In the genomic region with DNA sequence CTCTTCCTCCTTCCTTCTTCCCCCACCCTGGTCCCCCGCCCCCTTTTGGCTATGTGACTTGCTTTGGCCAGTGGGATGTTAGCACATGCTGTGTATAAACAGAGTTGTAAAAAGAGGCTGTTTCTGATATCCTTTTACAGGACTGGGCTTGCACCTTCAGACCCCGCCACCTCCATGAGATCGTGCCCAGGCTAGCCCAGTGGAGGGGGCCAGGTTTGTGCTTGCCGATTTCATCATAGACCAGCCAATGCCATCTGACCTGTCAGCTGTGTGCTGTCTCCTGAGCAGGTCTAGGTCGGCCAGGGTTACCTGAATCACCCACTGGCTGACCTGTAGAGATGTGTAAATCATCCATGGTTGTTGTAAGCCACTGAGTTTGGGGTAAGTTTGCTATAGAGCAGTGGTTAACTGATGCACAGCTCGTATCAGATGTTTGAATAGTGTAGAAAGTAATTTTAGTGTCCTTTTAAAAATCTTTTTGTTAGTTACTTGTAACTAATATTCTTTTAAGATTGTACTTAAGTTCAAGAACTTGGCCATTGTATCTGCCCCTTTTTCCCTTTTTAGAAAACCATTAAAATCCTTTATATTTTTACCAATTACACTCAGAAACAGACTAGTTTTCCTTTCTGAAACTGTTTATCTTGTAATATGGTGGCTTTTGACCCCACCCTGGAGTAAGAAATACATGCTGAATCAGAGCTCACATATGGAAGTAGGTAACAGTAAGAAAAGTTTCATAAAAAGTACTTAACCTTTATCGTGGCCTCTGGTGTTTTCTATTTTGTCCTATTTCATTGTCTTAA, we compare ENCODE assay signal across 19 cellular contexts.
DNase-seq lines count a peak whose midpoint lies in the region; ATAC-seq, FAIRE-seq and TF ChIP-seq lines count a peak whose summit lies in the region.
"Had no signal": no experiment of that assay in that cellular context is flagged by ENCODE, and none has a peak within 500 bp of the region (broad histone marks: within the 10 kb centered on the region; RNA-seq: fewer than 3 reads in every experiment).

No MANE protein-coding gene starts in this region.

- peak; percentile 73 for FAIRE-seq in keratinocyte (lab: Jason Lieb, UNC)
- FAIRE-seq: frontal cortex, urothelium cell line had no signal

- CTCF ChIA-PET in MCF 10A (lab: Yijun Ruan, JAX) = interaction anchor here (0.5 to 1.8 kb wide), 4 partner anchors 12 to 674 kb away, joined by 3 to 5 read pairs (median 4); no protein-coding TSS in a partner anchor
- CTCF ChIA-PET in activated B cell treated with CpG ODN at 0.5 μM for 24 hours (lab: Charles Lee) = no interaction called here

- TF ChIP-seq CTCF in MCF 10A (IDR thresholded peaks at IDR 0.05; ENCODE audit: unreplicated experiment) (no peak), breast epithelium (IDR thresholded peaks at IDR 0.05) (no peak), activated B cell treated with CpG ODN at 0.5 μM for 24 hours (IDR thresholded peaks at IDR 0.05) (no peak), keratinocyte (optimal IDR thresholded peaks at IDR 0.05 in 1 of 3, IDR thresholded peaks at IDR 0.05 in 1 of 3, conservative IDR thresholded peaks at IDR 0.05 in 1 of 3; ENCODE audit: extremely low read depth in 1 of 3, insufficient read depth in 2 of 3, low read length in 3 of 3) (no peak), chondrocyte (IDR thresholded peaks at IDR 0.05) (no peak), Peyer's patch (IDR thresholded peaks at IDR 0.05) (no peak)

- no peaks in the 10 kb centered on the region for H3K9me1 ChIP-seq in keratinocyte (ENCODE audit: control insufficient read depth, extremely low read depth, insufficient read depth, low read length)

- POLR2A ChIA-PET in MCF 10A (lab: Yijun Ruan, JAX) = interaction anchor here (1.2 to 1.4 kb wide), 2 partner anchors 9 to 12 kb away, joined by 5 to 6 read pairs; no protein-coding TSS in a partner anchor
- POLR2A ChIA-PET in activated B cell treated with CpG ODN at 0.5 μM for 24 hours (lab: Charles Lee) = no interaction called here

- no peaks in the 10 kb centered on the region for H3K9me3 ChIP-seq in breast epithelium
- no peaks in the 10 kb centered on the region for H3K9me3 ChIP-seq in keratinocyte (ENCODE audit: control insufficient read depth, low read depth, low read length)
- H3K9me3 ChIP-seq in Peyer's patch = no peaks in the 10 kb centered on the region

- TF ChIP-seq POLR2A in breast epithelium (IDR thresholded peaks at IDR 0.05) = no peak
- no peak for TF ChIP-seq POLR2A in Peyer's patch (IDR thresholded peaks at IDR 0.05)

- dilution Hi-C loops in keratinocyte (cut with MboI; ENCODE audit: extremely low pct_ligation_motif_present, low sequenced_read_pairs) = no loop called here

- ATAC-seq in activated B cell treated with CpG ODN at 0.5 μM for 24 hours (ENCODE audit: low read depth) = no peak
- ATAC-seq in HG02885 (IDR thresholded peaks at IDR 0.05; ENCODE audit: poor library complexity, unreplicated experiment) = no peak
- ATAC-seq in HG03439 (IDR thresholded peaks at IDR 0.05; ENCODE audit: unreplicated experiment) = no peak
- ATAC-seq: CD8-positive, alpha-beta T cell had no signal

- no peaks in the 10 kb centered on the region for H3K4me1 ChIP-seq in breast epithelium
- H3K4me1 ChIP-seq in keratinocyte (ENCODE audit: control insufficient read depth, extremely low read depth, insufficient read depth, low read length) = peaks cover 22% of the 10 kb centered on the region
- H3K4me1 ChIP-seq in Peyer's patch = peaks cover 0 to 47% (median 17%) of the 10 kb centered on the region in 4 donors

- BruUV-seq in MCF 10A (replicated peaks; lab: Mats Ljungman, UMichigan) = no TSS peak

- H3K4me3 Mint-ChIP-seq in MCF 10A (ENCODE audit: unreplicated experiment) (no peak overlapping the region), activated B cell treated with CpG ODN at 0.5 μM for 24 hours (no peak overlapping the region), chondrocyte (ENCODE audit: unreplicated experiment) (no peak overlapping the region)
- H3K4me3 Mint-ChIP-seq: brain; CD8-positive, alpha-beta T cell; neural crest cell had no signal

- H2AFZ ChIP-seq in keratinocyte (ENCODE audit: control insufficient read depth, low read length) = no peak overlapping the region

- peaks cover 49% of the 10 kb centered on the region for H3K79me2 ChIP-seq in keratinocyte (ENCODE audit: control insufficient read depth, insufficient read depth, low read length)

- peak; percentile 89 for DNase-seq in MCF 10A (ENCODE audit: unreplicated experiment)
- DNase-seq in breast epithelium (ENCODE audit: low spot score in 2 of 2) = no peak
- DNase-seq in activated B cell treated with CpG ODN at 0.5 μM for 24 hours = no peak
- DNase-seq in keratinocyte (ENCODE audit: low read depth, low spot score) = peak; percentile 93
- DNase-seq in chondrocyte (ENCODE audit: low spot score) = no peak
- DNase-seq in Peyer's patch = no peak
- DNase-seq: CD8-positive, alpha-beta T cell; midbrain; NCI-H1436; NCI-H446 treated with DMSO at 0.1 percent for 48 hours; NK-92 treated with Interleukin-12 subunit alpha and Interleukin-12 subunit beta, amount 100 ng/mL, for 24 hours; spleen; stimulated activated CD4-positive, alpha-beta T cell treated with anti-CD3 and anti-CD28 coated beads, Interleukin-4, amount 100 ng/mL, for 4 hours had no signal

- peaks cover 4% of the 10 kb centered on the region for H3K36me3 Mint-ChIP-seq in MCF 10A (ENCODE audit: insufficient read depth, unreplicated experiment)
- peaks cover 27% of the 10 kb centered on the region for H3K36me3 Mint-ChIP-seq in activated B cell treated with CpG ODN at 0.5 μM for 24 hours (ENCODE audit: low read depth)
- H3K36me3 Mint-ChIP-seq in chondrocyte (ENCODE audit: low read depth) = no peaks in the 10 kb centered on the region

- H3K27me3 ChIP-seq in breast epithelium (no peaks in the 10 kb centered on the region), keratinocyte (ENCODE audit: control insufficient read depth, extremely low read depth, insufficient read depth, low read length) (no peaks in the 10 kb centered on the region), Peyer's patch (no peaks in the 10 kb centered on the region)
- H3K27me3 ChIP-seq: spleen had no signal

- no peak overlapping the region for H3K27ac Mint-ChIP-seq in MCF 10A (ENCODE audit: low read depth, unreplicated experiment)
- H3K27ac Mint-ChIP-seq in activated B cell treated with CpG ODN at 0.5 μM for 24 hours = peak overlapping the region; percentile 41
- no peak overlapping the region for H3K27ac Mint-ChIP-seq in chondrocyte (ENCODE audit: unreplicated experiment)
- H3K27ac Mint-ChIP-seq: brain; CD8-positive, alpha-beta T cell had no signal

- H3K4me1 Mint-ChIP-seq in MCF 10A (ENCODE audit: insufficient read depth, unreplicated experiment) (peaks cover 18% of the 10 kb centered on the region), activated B cell treated with CpG ODN at 0.5 μM for 24 hours (peaks cover 80% of the 10 kb centered on the region), chondrocyte (ENCODE audit: low read depth) (peaks cover 4% of the 10 kb centered on the region)

- H3K27me3 Mint-ChIP-seq in MCF 10A (ENCODE audit: insufficient read depth, unreplicated experiment) (no peaks in the 10 kb centered on the region), activated B cell treated with CpG ODN at 0.5 μM for 24 hours (no peaks in the 10 kb centered on the region), chondrocyte (ENCODE audit: low read depth) (no peaks in the 10 kb centered on the region)
- H3K27me3 Mint-ChIP-seq: brain had no signal

- no peak overlapping the region for H3K27ac ChIP-seq in breast epithelium
- peak overlapping the region; percentile 28 for H3K27ac ChIP-seq in keratinocyte (ENCODE audit: control insufficient read depth, insufficient read depth, low read length)
- H3K27ac ChIP-seq in Peyer's patch = peak overlapping the region in 1 of 4 donors; percentile 41

- no peaks in the 10 kb centered on the region for H3K9me3 Mint-ChIP-seq in MCF 10A (ENCODE audit: unreplicated experiment)
- no peaks in the 10 kb centered on the region for H3K9me3 Mint-ChIP-seq in activated B cell treated with CpG ODN at 0.5 μM for 24 hours
- no peaks in the 10 kb centered on the region for H3K9me3 Mint-ChIP-seq in chondrocyte (ENCODE audit: low read depth)
- H3K9me3 Mint-ChIP-seq: CD8-positive, alpha-beta T cell; neural crest cell had no signal

- H3K4me3 ChIP-seq in breast epithelium = no peak overlapping the region
- no peak overlapping the region for H3K4me3 ChIP-seq in keratinocyte (ENCODE audit: control insufficient read depth in 2 of 3, extremely low read depth in 1 of 3, insufficient read depth in 2 of 3, low read depth in 1 of 3, low read length in 3 of 3)
- no peak overlapping the region for H3K4me3 ChIP-seq in Peyer's patch
- H3K4me3 ChIP-seq: spleen had no signal

- intact Hi-C loops in MCF 10A (cut with micrococcal nuclease) = no loop called here
- intact Hi-C loops in breast epithelium (cut with DNase I; ENCODE audit: low total_unique reads) = no loop called here
- intact Hi-C loops in activated B cell treated with CpG ODN at 0.5 μM for 24 hours (cut with micrococcal nuclease) = loop anchor here (1.0 kb wide), 1 partner anchor 9 kb away; no protein-coding TSS in a partner anchor

- H3K36me3 ChIP-seq in breast epithelium = no peaks in the 10 kb centered on the region
- no peaks in the 10 kb centered on the region for H3K36me3 ChIP-seq in keratinocyte (ENCODE audit: control insufficient read depth in 2 of 2, extremely low read depth in 1 of 2, insufficient read depth in 2 of 2, low read length in 2 of 2)
- peaks cover 0 to 7% (median 0%) of the 10 kb centered on the region in 3 donors for H3K36me3 ChIP-seq in Peyer's patch

- H4K20me1 ChIP-seq in keratinocyte (ENCODE audit: control insufficient read depth, extremely low read depth, insufficient read depth, low read length) = no peaks in the 10 kb centered on the region

- peak overlapping the region; percentile 7 for H3K4me2 ChIP-seq in keratinocyte (ENCODE audit: control insufficient read depth, extremely low read depth, insufficient read depth, low read depth, low read length)

- no peak overlapping the region for H3K9ac ChIP-seq in keratinocyte (ENCODE audit: control insufficient read depth, extremely low read depth, insufficient read depth, low read length)

Comparison
In these comparisons a context has a peak if more than half of its experiments do, and no peak if none do; other contexts are left out.
1. DNase-seq: peak in MCF 10A (single experiment) and keratinocyte (single experiment); none in breast epithelium (0 of 2), activated B cell treated with CpG ODN at 0.5 μM for 24 hours (single experiment), chondrocyte (single experiment) and Peyer's patch (0 of 3).